In genomic region chr6:27871919-27872633, GRCh38 we compare ENCODE assay signal across 8 cellular contexts. TPM values are rescaled to one million over a fixed set of nuclear protein-coding genes. Genes with fewer than 3 reads are reported as not detected.
DNase-seq lines count a peak whose midpoint lies in the region; ATAC-seq and TF ChIP-seq lines count a peak whose summit lies in the region.

No MANE protein-coding gene starts in this region.

- TF ChIP-seq CTCF in VCaP (conservative IDR thresholded peaks at IDR 0.05): peak; percentile 66
- TF ChIP-seq CTCF in cardiac fibroblast (IDR thresholded peaks at IDR 0.05; ENCODE audit: low read depth, low read length): peak; percentile 21

- peak overlapping the region; percentile 73 for H3K27ac ChIP-seq in VCaP

- peak; percentile 62 for ATAC-seq in HG02870 (IDR thresholded peaks at IDR 0.05; ENCODE audit: unreplicated experiment)

- peak; percentile 99 for TF ChIP-seq POLR2A in GM15510 (IDR thresholded peaks at IDR 0.05; ENCODE audit: borderline replicate concordance, extremely low read depth, insufficient read length)

- H3K4me3 ChIP-seq in cardiac fibroblast (replicated peaks in 1 of 2; ENCODE audit: low read depth in 2 of 2, low read length in 2 of 2): peak overlapping the region; percentile 60 to 68

- DNase-seq in NCI-H146 treated with DMSO at 0.1 percent for 48 hours (lab: John Stamatoyannopoulos, UW; ENCODE audit: unreplicated experiment): peak; percentile 95
- peak; percentile 98 for DNase-seq in cardiac fibroblast (ENCODE audit: low read depth in 2 of 2)
- peak; percentile 89 for DNase-seq in islet precursor cell
- peak; percentile 39 to 86 for DNase-seq in stimulated activated CD4-positive, alpha-beta T cell treated with anti-CD3 and anti-CD28 coated beads, Interleukin-1b, Interleukin-23, amount 100 ng/mL, for 4 hours (ENCODE audit: low read depth in 2 of 2)
- no peak for DNase-seq in mesenteric fat pad (ENCODE audit: low spot score)

RNA-seq across cellular contexts. Expression of gene OR2B2, which starts 40.1 kb away (rescaled TPM):
- total RNA-seq in mesenteric fat pad: not detected
